Comparison of ENCODE assay signal across 20 cellular contexts in genomic region chr19:12685831-12686230, GRCh38. TPM values are rescaled to one million over a fixed set of nuclear protein-coding genes. Genes with fewer than 3 reads are reported as not detected.
DNase-seq lines count a peak whose midpoint lies in the region; ATAC-seq and TF ChIP-seq lines count a peak whose summit lies in the region.
"Had no signal": no experiment of that assay in that cellular context is flagged by ENCODE, and none has a peak within 500 bp of the region (broad histone marks: within the 10 kb centered on the region; RNA-seq: fewer than 3 reads in every experiment).

No MANE protein-coding gene starts in this region.

- H3K36me3 Mint-ChIP-seq in activated naive CD8-positive, alpha-beta T cell treated with anti-CD3 and anti-CD28 coated beads for 36 hours: peaks cover 7% of the 10 kb centered on the region
- peaks cover 5% of the 10 kb centered on the region for H3K36me3 Mint-ChIP-seq in activated naive CD8-positive, alpha-beta T cell treated with anti-CD3 and anti-CD28 coated beads, Interleukin-2, amount 50 U/mL, for 24 hours (ENCODE audit: low read depth)
- H3K36me3 Mint-ChIP-seq in glutamatergic neuron (ENCODE audit: unreplicated experiment) (peaks cover 4% of the 10 kb centered on the region), neural progenitor cell (peaks cover 7% of the 10 kb centered on the region)

- H3K27me3 ChIP-seq in neural progenitor cell: no peaks in the 10 kb centered on the region

- peaks cover 5% of the 10 kb centered on the region for H3K4me1 Mint-ChIP-seq in activated naive CD8-positive, alpha-beta T cell treated with anti-CD3 and anti-CD28 coated beads for 36 hours
- peaks cover 5% of the 10 kb centered on the region for H3K4me1 Mint-ChIP-seq in activated naive CD8-positive, alpha-beta T cell treated with anti-CD3 and anti-CD28 coated beads, Interleukin-2, amount 50 U/mL, for 24 hours
- H3K4me1 Mint-ChIP-seq in glutamatergic neuron (ENCODE audit: low read depth, unreplicated experiment) (peaks cover 1% of the 10 kb centered on the region), neural progenitor cell (peaks cover 4% of the 10 kb centered on the region)

- H3K4me1 ChIP-seq in neural progenitor cell: no peaks in the 10 kb centered on the region
- H3K4me1 ChIP-seq: Caco-2, HAP-1 had no signal

- no peaks in the 10 kb centered on the region for H3K9me3 ChIP-seq in neural progenitor cell (ENCODE audit: low read depth)
- H3K9me3 ChIP-seq: Caco-2, HAP-1 had no signal

- H3K27ac Mint-ChIP-seq in activated naive CD8-positive, alpha-beta T cell treated with anti-CD3 and anti-CD28 coated beads for 36 hours: peak overlapping the region; percentile 13
- no peak overlapping the region for H3K27ac Mint-ChIP-seq in activated naive CD8-positive, alpha-beta T cell treated with anti-CD3 and anti-CD28 coated beads, Interleukin-2, amount 50 U/mL, for 24 hours
- H3K27ac Mint-ChIP-seq in glutamatergic neuron (ENCODE audit: unreplicated experiment): no peak overlapping the region
- H3K27ac Mint-ChIP-seq in neural progenitor cell: peak overlapping the region; percentile 18
- H3K27ac Mint-ChIP-seq: CD8-positive, alpha-beta T cell had no signal

- no peaks in the 10 kb centered on the region for H4K20me1 ChIP-seq in neural progenitor cell (ENCODE audit: low read depth)

- H3F3A ChIP-seq in neural progenitor cell (ENCODE audit: low read depth): peaks cover 21% of the 10 kb centered on the region

- no peak overlapping the region for H3K4me3 ChIP-seq in neural progenitor cell
- H3K4me3 ChIP-seq: GM12878, HAP-1 had no signal

- CTCF ChIA-PET in HEK293T (lab: Yijun Ruan, JAX): interaction anchor here (0.6 kb wide), 1 partner anchor 162 kb away, joined by 3 read pairs; no protein-coding TSS in a partner anchor

- no peak for TF ChIP-seq CTCF in glutamatergic neuron (IDR thresholded peaks at IDR 0.05; ENCODE audit: partially characterized antibody, unreplicated experiment)
- no peak for TF ChIP-seq CTCF in neural progenitor cell (IDR thresholded peaks at IDR 0.05)

- H3K27ac ChIP-seq in neural progenitor cell: no peak overlapping the region
- H3K27ac ChIP-seq: C4-2B had no signal

- H3K79me2 ChIP-seq in neural progenitor cell (ENCODE audit: low read depth): no peaks in the 10 kb centered on the region

- H3K27me3 Mint-ChIP-seq in activated naive CD8-positive, alpha-beta T cell treated with anti-CD3 and anti-CD28 coated beads for 36 hours: no peaks in the 10 kb centered on the region
- no peaks in the 10 kb centered on the region for H3K27me3 Mint-ChIP-seq in activated naive CD8-positive, alpha-beta T cell treated with anti-CD3 and anti-CD28 coated beads, Interleukin-2, amount 50 U/mL, for 24 hours
- peaks cover 10% of the 10 kb centered on the region for H3K27me3 Mint-ChIP-seq in glutamatergic neuron (ENCODE audit: unreplicated experiment)
- peaks cover 4% of the 10 kb centered on the region for H3K27me3 Mint-ChIP-seq in neural progenitor cell (ENCODE audit: insufficient read depth, low read depth)

- H3K4me2 ChIP-seq in neural progenitor cell: no peak overlapping the region

- no peak overlapping the region for H3K4me3 Mint-ChIP-seq in activated naive CD8-positive, alpha-beta T cell treated with anti-CD3 and anti-CD28 coated beads for 36 hours
- H3K4me3 Mint-ChIP-seq in activated naive CD8-positive, alpha-beta T cell treated with anti-CD3 and anti-CD28 coated beads, Interleukin-2, amount 50 U/mL, for 24 hours: no peak overlapping the region
- H3K4me3 Mint-ChIP-seq in glutamatergic neuron (ENCODE audit: unreplicated experiment) (peak overlapping the region; percentile 40), neural progenitor cell (peak overlapping the region; percentile 10)
- H3K4me3 Mint-ChIP-seq: CD8-positive, alpha-beta T cell had no signal

- no peak for DNase-seq in activated naive CD8-positive, alpha-beta T cell treated with anti-CD3 and anti-CD28 coated beads for 36 hours
- DNase-seq in activated naive CD8-positive, alpha-beta T cell treated with anti-CD3 and anti-CD28 coated beads, Interleukin-2, amount 50 U/mL, for 24 hours: no peak
- DNase-seq in HEK293T (ENCODE audit: extremely low spot score): no peak
- no peak for DNase-seq in glutamatergic neuron
- DNase-seq in neural progenitor cell (ENCODE audit: low spot score): no peak
- DNase-seq in NK-92 (lab: John Stamatoyannopoulos, UW; ENCODE audit: unreplicated experiment): no peak
- no peak for DNase-seq in activated CD4-positive, alpha-beta T cell treated with anti-CD3 and anti-CD28 coated beads for 48 hours
- no peak for DNase-seq in NCI-H1436 treated with DMSO at 0.1 percent for 48 hours (lab: John Stamatoyannopoulos, UW)
- DNase-seq: Caco-2; CD4-positive, CD25-positive, alpha-beta regulatory T cell; CD8-positive, alpha-beta T cell; DMS153; EL; GDM1; GOT3 had no signal

- H3K9me3 Mint-ChIP-seq in activated naive CD8-positive, alpha-beta T cell treated with anti-CD3 and anti-CD28 coated beads for 36 hours: no peaks in the 10 kb centered on the region
- H3K9me3 Mint-ChIP-seq in activated naive CD8-positive, alpha-beta T cell treated with anti-CD3 and anti-CD28 coated beads, Interleukin-2, amount 50 U/mL, for 24 hours: no peaks in the 10 kb centered on the region
- H3K9me3 Mint-ChIP-seq in glutamatergic neuron (ENCODE audit: unreplicated experiment) (peaks cover 6% of the 10 kb centered on the region), neural progenitor cell (no peaks in the 10 kb centered on the region)
- H3K9me3 Mint-ChIP-seq: CD8-positive, alpha-beta T cell had no signal

- H3K9ac ChIP-seq in neural progenitor cell: no peak overlapping the region

- no peaks in the 10 kb centered on the region for H3K36me3 ChIP-seq in neural progenitor cell
- H3K36me3 ChIP-seq: HAP-1 had no signal

- ATAC-seq in activated naive CD8-positive, alpha-beta T cell treated with anti-CD3 and anti-CD28 coated beads, Interleukin-2, amount 50 U/mL, for 24 hours: no peak
- ATAC-seq: CD8-positive, alpha-beta T cell; GM12878 had no signal

- POLR2A ChIA-PET in HEK293T (lab: Yijun Ruan, JAX): interaction anchor here (1.1 to 1.3 kb wide), 2 partner anchors 18 to 75 kb away, joined by 3 to 4 read pairs; partner anchors contain the start of genes ZNF490 and ZNF791

- H2AFZ ChIP-seq in neural progenitor cell (replicated peaks): no peak overlapping the region

TF ChIP-seq in HEK293T, 16 proteins besides CTCF, POLR2A, EP300 and RAD21:
- TF ChIP-seq ELF4 (IDR thresholded peaks at IDR 0.05) (no peak), FOXM1 (IDR thresholded peaks at IDR 0.05; ENCODE audit: borderline replicate concordance) (no peak), PKNOX1 (IDR thresholded peaks at IDR 0.05) (peak; percentile 68), SP1 (IDR thresholded peaks at IDR 0.05) (no peak), L3MBTL2 (conservative IDR thresholded peaks at IDR 0.05) (no peak), HDGF (IDR thresholded peaks at IDR 0.05; ENCODE audit: borderline replicate concordance) (no peak)

RNA-seq across cellular contexts. Expression of gene GNG14, which starts 2.0 kb away (rescaled TPM):
- not detected for total RNA-seq in activated naive CD8-positive, alpha-beta T cell treated with anti-CD3 and anti-CD28 coated beads for 36 hours
- total RNA-seq in glutamatergic neuron (ENCODE audit: unreplicated experiment): not detected
- total RNA-seq in neural progenitor cell (ENCODE audit: low replicate concordance): not detected in 2 replicates
- total RNA-seq: A172; A673; Caco-2; CD4-positive, CD25-positive, alpha-beta regulatory T cell; CD8-positive, alpha-beta T cell; GM12878 had no signal

RNA-seq across cellular contexts. Expression of gene DHPS, which starts 4.2 kb away (rescaled TPM):
- 10 to 100 TPM; 92.9 to 99.9 TPM for total RNA-seq in activated naive CD8-positive, alpha-beta T cell treated with anti-CD3 and anti-CD28 coated beads for 36 hours
- total RNA-seq in glutamatergic neuron (ENCODE audit: unreplicated experiment): 116 TPM
- 78.3 and 108 TPM in 2 replicates for total RNA-seq in neural progenitor cell (ENCODE audit: low replicate concordance)

RNA-seq across cellular contexts. Expression of gene FBXW9, which starts 10.6 kb away (rescaled TPM):
- 10 to 100 TPM; 13.1 to 13.4 TPM for total RNA-seq in activated naive CD8-positive, alpha-beta T cell treated with anti-CD3 and anti-CD28 coated beads for 36 hours
- total RNA-seq in glutamatergic neuron (ENCODE audit: unreplicated experiment): 7.4 TPM
- 4.0 and 21.4 TPM in 2 replicates for total RNA-seq in neural progenitor cell (ENCODE audit: low replicate concordance)

RNA-seq across cellular contexts. Expression of gene WDR83, which starts 19.2 kb away (rescaled TPM):
- total RNA-seq in activated naive CD8-positive, alpha-beta T cell treated with anti-CD3 and anti-CD28 coated beads for 36 hours: 10 to 100 TPM; 25.7 to 26.8 TPM
- 16.3 TPM for total RNA-seq in glutamatergic neuron (ENCODE audit: unreplicated experiment)
- 11.0 and 15.9 TPM in 2 replicates for total RNA-seq in neural progenitor cell (ENCODE audit: low replicate concordance)

RNA-seq across cellular contexts. Expression of gene MAN2B1, which starts 19.3 kb away (rescaled TPM):
- 100 to 1,000 TPM; 111 to 122 TPM for total RNA-seq in activated naive CD8-positive, alpha-beta T cell treated with anti-CD3 and anti-CD28 coated beads for 36 hours
- total RNA-seq in glutamatergic neuron (ENCODE audit: unreplicated experiment): 72.2 TPM
- 35.8 and 73.6 TPM in 2 replicates for total RNA-seq in neural progenitor cell (ENCODE audit: low replicate concordance)

Comparison
In these comparisons a context has a peak if more than half of its experiments do, and no peak if none do; other contexts are left out.
1. H3K27ac Mint-ChIP-seq: peak in activated naive CD8-positive, alpha-beta T cell treated with anti-CD3 and anti-CD28 coated beads for 36 hours (single experiment) and neural progenitor cell (single experiment); none in activated naive CD8-positive, alpha-beta T cell treated with anti-CD3 and anti-CD28 coated beads, Interleukin-2, amount 50 U/mL, for 24 hours (single experiment) and glutamatergic neuron (single experiment).
2. H3K4me3 Mint-ChIP-seq: peak in glutamatergic neuron (single experiment) and neural progenitor cell (single experiment); none in activated naive CD8-positive, alpha-beta T cell treated with anti-CD3 and anti-CD28 coated beads for 36 hours (single experiment) and activated naive CD8-positive, alpha-beta T cell treated with anti-CD3 and anti-CD28 coated beads, Interleukin-2, amount 50 U/mL, for 24 hours (single experiment).